In genomic region chr12:131928080-131928764, GRCh38 we compare ENCODE assay signal across 1 cellular context.
TF ChIP-seq lines count a peak whose summit lies in the region.

No MANE protein-coding gene starts in this region.

TF ChIP-seq in K562, 482 proteins besides CTCF, POLR2A, EP300 and RAD21 (continued from another document and continues in another):
- peak in 1 of 2 experiments; percentile 53; a peak in 1 of 4 replicates for TF ChIP-seq MLLT1 (IDR thresholded peaks at IDR 0.05)
- TF ChIP-seq BRF1 (IDR thresholded peaks at IDR 0.05; ENCODE audit: borderline replicate concordance, extremely low read depth, insufficient read length): no peak
- no peak for TF ChIP-seq MBD1 (CRISPR knock-in tag; IDR thresholded peaks at IDR 0.05)
- TF ChIP-seq THRB (CRISPR knock-in tag; conservative IDR thresholded peaks at IDR 0.05): no peak
- TF ChIP-seq HNRNPL (IDR thresholded peaks at IDR 0.05; ENCODE audit: low read depth, low read length): no peak; the same call in 1 of the 2 replicates
- no peak for TF ChIP-seq TSHZ1 (CRISPR knock-in tag; IDR thresholded peaks at IDR 0.05)
- no peak for TF ChIP-seq IRF1 (CRISPR knock-in tag; IDR thresholded peaks at IDR 0.05; ENCODE audit: borderline replicate concordance)
- TF ChIP-seq PRPF4 (IDR thresholded peaks at IDR 0.05; ENCODE audit: insufficient read depth, low read depth, low read length, poor library complexity, severe bottlenecking): no peak
- TF ChIP-seq GTF2A2 (tag; IDR thresholded peaks at IDR 0.05): 0 out of 2 replicates have a peak, but pooled peaks have one; percentile 25
- TF ChIP-seq TOE1 (IDR thresholded peaks at IDR 0.05; ENCODE audit: borderline replicate concordance): 0 out of 2 replicates have a peak, but pooled peaks have one; percentile 51
- no peak for TF ChIP-seq TOE1 (CRISPR knock-in tag; IDR thresholded peaks at IDR 0.05; ENCODE audit: borderline replicate concordance, low read depth)
- TF ChIP-seq ZNF324 (CRISPR knock-in tag; IDR thresholded peaks at IDR 0.05): no peak
- TF ChIP-seq NCOA6 (IDR thresholded peaks at IDR 0.05): no peak
- TF ChIP-seq GATAD2A (IDR thresholded peaks at IDR 0.05): no peak
- no peak for TF ChIP-seq JUND (IDR thresholded peaks at IDR 0.05; ENCODE audit: borderline replicate concordance, low read depth, low read length)
- TF ChIP-seq JUND (tag; IDR thresholded peaks at IDR 0.05; ENCODE audit: borderline replicate concordance, low read depth, low read length): no peak
- no peak for TF ChIP-seq FUS (optimal IDR thresholded peaks at IDR 0.05; ENCODE audit: low read depth, low read length)
- no peak for TF ChIP-seq COPS2 (conservative IDR thresholded peaks at IDR 0.05)
- no peak for TF ChIP-seq GMEB1 (CRISPR knock-in tag; IDR thresholded peaks at IDR 0.05)
- peak; percentile 84 for TF ChIP-seq ETV1 (tag; conservative IDR thresholded peaks at IDR 0.05; ENCODE audit: low read depth)
- TF ChIP-seq JUNB (CRISPR knock-in tag; conservative IDR thresholded peaks at IDR 0.05): no peak
- TF ChIP-seq ZNF347 (CRISPR knock-in tag; IDR thresholded peaks at IDR 0.05; ENCODE audit: low read depth): no peak
- TF ChIP-seq XRCC5 (IDR thresholded peaks at IDR 0.05; ENCODE audit: low read depth, low read length): no peak
- no peak for TF ChIP-seq GATAD2B (IDR thresholded peaks at IDR 0.05; ENCODE audit: borderline replicate concordance)
- TF ChIP-seq CREBBP (IDR thresholded peaks at IDR 0.05; ENCODE audit: low read depth, low read length): no peak
- no peak for TF ChIP-seq BCL6 (CRISPR knock-in tag; IDR thresholded peaks at IDR 0.05)
- no peak for TF ChIP-seq BDP1 (IDR thresholded peaks at IDR 0.05; ENCODE audit: insufficient read depth, insufficient read length)
- TF ChIP-seq NFXL1 (CRISPR knock-in tag; IDR thresholded peaks at IDR 0.05): no peak
- TF ChIP-seq ZNF57 (CRISPR knock-in tag; IDR thresholded peaks at IDR 0.05): no peak
- TF ChIP-seq E2F4 (CRISPR knock-in tag; IDR thresholded peaks at IDR 0.05; ENCODE audit: low read depth): no peak
- 0 out of 2 replicates have a peak, but pooled peaks have one; percentile 23 for TF ChIP-seq HLTF (IDR thresholded peaks at IDR 0.05)
- TF ChIP-seq MXI1 (IDR thresholded peaks at IDR 0.05; ENCODE audit: low read depth, low read length): no peak
- TF ChIP-seq SAFB2 (IDR thresholded peaks at IDR 0.05; ENCODE audit: borderline replicate concordance, low read depth, low read length, severe bottlenecking): no peak
- TF ChIP-seq TFAM (CRISPR knock-in tag; conservative IDR thresholded peaks at IDR 0.05): no peak
- no peak for TF ChIP-seq ZSCAN32 (CRISPR knock-in tag; IDR thresholded peaks at IDR 0.05)
- TF ChIP-seq FOXM1 (IDR thresholded peaks at IDR 0.05; ENCODE audit: low read depth): peak; percentile 25; the same call in 1 of the 2 replicates
- no peak for TF ChIP-seq FOXM1 (CRISPR knock-in tag; IDR thresholded peaks at IDR 0.05; ENCODE audit: low read depth)
- no peak for TF ChIP-seq EWSR1 (IDR thresholded peaks at IDR 0.05; ENCODE audit: borderline replicate concordance, low read depth, partially characterized antibody)
- TF ChIP-seq ZNF668 (CRISPR knock-in tag; IDR thresholded peaks at IDR 0.05): no peak
- no peak for TF ChIP-seq POLR2H (tag; IDR thresholded peaks at IDR 0.05; ENCODE audit: low read depth)
- TF ChIP-seq ZSCAN29 (IDR thresholded peaks at IDR 0.05): no peak
- TF ChIP-seq JUN (IDR thresholded peaks at IDR 0.05; ENCODE audit: borderline replicate concordance, low read depth, low read length): no peak
- TF ChIP-seq JUN (CRISPR knock-in tag; IDR thresholded peaks at IDR 0.05; ENCODE audit: borderline replicate concordance): no peak
- no peak for TF ChIP-seq ID3 (CRISPR knock-in tag; IDR thresholded peaks at IDR 0.05)
- no peak for TF ChIP-seq ID3 (tag; IDR thresholded peaks at IDR 0.05)
- no peak for TF ChIP-seq HDAC3 (IDR thresholded peaks at IDR 0.05; ENCODE audit: borderline replicate concordance, partially characterized antibody)
- no peak for TF ChIP-seq RNF2 (IDR thresholded peaks at IDR 0.05)
- TF ChIP-seq SETDB1 (IDR thresholded peaks at IDR 0.05; ENCODE audit: low read length): no peak
- no peak for TF ChIP-seq MLX (CRISPR knock-in tag; conservative IDR thresholded peaks at IDR 0.05)
- no peak for TF ChIP-seq ZNF239 (CRISPR knock-in tag; IDR thresholded peaks at IDR 0.05)
- no peak for TF ChIP-seq ZNF445 (CRISPR knock-in tag; IDR thresholded peaks at IDR 0.05; ENCODE audit: low read depth)
- TF ChIP-seq PYGO2 (tag; IDR thresholded peaks at IDR 0.05): no peak
- no peak for TF ChIP-seq ZNF280A (IDR thresholded peaks at IDR 0.05; ENCODE audit: low read depth, partially characterized antibody)
- no peak for TF ChIP-seq HSF4 (CRISPR knock-in tag; IDR thresholded peaks at IDR 0.05; ENCODE audit: borderline replicate concordance)
- TF ChIP-seq PATZ1 (CRISPR knock-in tag; IDR thresholded peaks at IDR 0.05; ENCODE audit: borderline replicate concordance): no peak
